ENCODE assay signal across 7 cellular contexts in the genomic region with DNA sequence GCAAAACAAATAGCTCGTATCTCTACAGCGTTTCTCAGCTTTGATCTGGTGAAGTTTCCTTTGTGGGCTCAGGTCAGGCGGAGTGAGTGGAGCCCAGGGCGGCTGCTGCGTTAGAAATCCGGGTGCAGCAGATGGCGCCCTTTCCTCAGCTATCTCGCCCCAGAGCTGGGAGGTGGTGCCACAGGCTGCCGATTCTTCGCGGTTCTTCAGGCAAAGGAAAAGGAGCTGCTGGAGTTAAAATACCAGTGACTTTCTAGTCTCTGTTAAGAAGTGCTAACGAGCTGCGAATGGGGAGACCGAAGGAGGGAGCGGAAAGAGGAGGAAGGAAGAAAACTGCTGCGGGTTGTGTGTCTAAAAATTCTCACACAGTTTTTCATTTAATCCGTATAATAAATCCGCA.
A peak's percentile ranks its signal among the peaks of the same experiment; 100 is the strongest.
DNase-seq lines count a peak whose midpoint lies in the region; ATAC-seq and TF ChIP-seq lines count a peak whose summit lies in the region.

No MANE protein-coding gene starts in this region.

- POLR2A ChIA-PET in naive thymus-derived CD8-positive, alpha-beta T cell (lab: Charles Lee) = interaction anchor here (0.5 kb wide), 1 partner anchor 1553 kb away, joined by 4 read pairs; no protein-coding TSS in a partner anchor

- no peaks in the 10 kb centered on the region for H3K36me3 Mint-ChIP-seq in naive thymus-derived CD8-positive, alpha-beta T cell
- no peaks in the 10 kb centered on the region for H3K36me3 Mint-ChIP-seq in stimulated activated naive B cell treated with anti-CD40 and anti-IgM and Interleukin-4, amounts not matched to agents 10 μg/mL and 1 μg/mL and 100 μg/mL, for 72 hours

- peak overlapping the region; percentile 35 for H3K4me3 ChIP-seq in epithelial cell of proximal tubule (ENCODE audit: low read depth, low read length)

- H3K4me3 Mint-ChIP-seq in naive thymus-derived CD8-positive, alpha-beta T cell = peak overlapping the region in 8 of 10 donors; percentile 56 to 81 (median 76)
- H3K4me3 Mint-ChIP-seq in stimulated activated naive B cell treated with anti-CD40 and anti-IgM and Interleukin-4, amounts not matched to agents 10 μg/mL and 1 μg/mL and 100 μg/mL, for 72 hours = peak overlapping the region; percentile 56 to 65

- peak overlapping the region in 1 of 10 donors; percentile 78 for H3K27ac Mint-ChIP-seq in naive thymus-derived CD8-positive, alpha-beta T cell
- H3K27ac Mint-ChIP-seq in stimulated activated naive B cell treated with anti-CD40 and anti-IgM and Interleukin-4, amounts not matched to agents 10 μg/mL and 1 μg/mL and 100 μg/mL, for 72 hours = no peak overlapping the region

- peak; percentile 82 for TF ChIP-seq CTCF in epithelial cell of proximal tubule (conservative IDR thresholded peaks at IDR 0.05; ENCODE audit: low read depth, low read length)

- ATAC-seq in GM18502 (IDR thresholded peaks at IDR 0.05; ENCODE audit: poor library complexity, unreplicated experiment) (peak; percentile 99), HG02798 (IDR thresholded peaks at IDR 0.05; ENCODE audit: poor library complexity, unreplicated experiment) (peak; percentile 98)
- peak; percentile 96 to 98 for ATAC-seq in naive thymus-derived CD8-positive, alpha-beta T cell
- ATAC-seq in stimulated activated naive B cell treated with anti-CD40 and anti-IgM and Interleukin-4, amounts not matched to agents 10 μg/mL and 1 μg/mL and 100 μg/mL, for 72 hours (replicated peaks) = peak; percentile 96 to 99

- H3K27me3 Mint-ChIP-seq in naive thymus-derived CD8-positive, alpha-beta T cell = peaks cover 19 to 52% (median 20%) of the 10 kb centered on the region in 5 donors
- H3K27me3 Mint-ChIP-seq in stimulated activated naive B cell treated with anti-CD40 and anti-IgM and Interleukin-4, amounts not matched to agents 10 μg/mL and 1 μg/mL and 100 μg/mL, for 72 hours = peaks cover 24 to 29% of the 10 kb centered on the region in 2 donors

- peaks cover 3 to 8% (median 6%) of the 10 kb centered on the region in 4 donors for H3K4me1 Mint-ChIP-seq in naive thymus-derived CD8-positive, alpha-beta T cell
- peaks cover 3 to 10% of the 10 kb centered on the region in 2 donors for H3K4me1 Mint-ChIP-seq in stimulated activated naive B cell treated with anti-CD40 and anti-IgM and Interleukin-4, amounts not matched to agents 10 μg/mL and 1 μg/mL and 100 μg/mL, for 72 hours

- H3K9me3 Mint-ChIP-seq in naive thymus-derived CD8-positive, alpha-beta T cell = no peaks in the 10 kb centered on the region
- no peaks in the 10 kb centered on the region for H3K9me3 Mint-ChIP-seq in stimulated activated naive B cell treated with anti-CD40 and anti-IgM and Interleukin-4, amounts not matched to agents 10 μg/mL and 1 μg/mL and 100 μg/mL, for 72 hours

- DNase-seq in NCI-H82 (lab: John Stamatoyannopoulos, UW) (peak; percentile 82), epithelial cell of proximal tubule (ENCODE audit: low read depth) (no peak)
- DNase-seq in activated CD8-positive, alpha-beta memory T cell treated with anti-CD3 and anti-CD28 coated beads for 48 hours (ENCODE audit: low read depth in 2 of 3, low spot score in 2 of 3) = peak; percentile 11 to 51 (median 27)
- DNase-seq in naive thymus-derived CD8-positive, alpha-beta T cell = peak; percentile 34 to 78 (median 54)
- DNase-seq in stimulated activated naive B cell treated with anti-CD40 and anti-IgM and Interleukin-4, amounts not matched to agents 10 μg/mL and 1 μg/mL and 100 μg/mL, for 72 hours = peak; percentile 42
